ENCODE assay signal across 1 cellular context in the genomic region with DNA sequence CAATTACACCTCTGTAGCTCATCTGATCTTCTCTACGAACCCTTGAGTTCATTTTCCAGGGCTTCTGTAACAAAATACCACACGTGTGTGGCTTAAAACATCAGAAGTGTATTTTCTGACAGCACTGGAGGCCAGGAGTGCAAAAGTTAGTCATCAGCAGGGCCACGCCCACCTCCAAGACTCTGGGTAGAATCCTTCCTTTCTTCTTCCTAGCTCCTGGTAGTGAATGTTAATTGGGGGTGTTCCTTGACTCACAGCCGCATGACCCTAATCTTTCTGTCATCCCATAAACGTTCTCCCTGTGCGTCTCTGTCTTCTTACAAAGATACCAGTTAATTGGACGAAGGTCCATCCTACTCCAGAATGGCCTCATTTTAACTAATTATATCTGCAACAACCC.
TF ChIP-seq lines count a peak whose summit lies in the region.

No MANE protein-coding gene starts in this region.

TF ChIP-seq in IMR-90, 13 proteins besides CTCF, POLR2A, EP300 and RAD21 (continued from another document):
- TF ChIP-seq, protein P1, sequence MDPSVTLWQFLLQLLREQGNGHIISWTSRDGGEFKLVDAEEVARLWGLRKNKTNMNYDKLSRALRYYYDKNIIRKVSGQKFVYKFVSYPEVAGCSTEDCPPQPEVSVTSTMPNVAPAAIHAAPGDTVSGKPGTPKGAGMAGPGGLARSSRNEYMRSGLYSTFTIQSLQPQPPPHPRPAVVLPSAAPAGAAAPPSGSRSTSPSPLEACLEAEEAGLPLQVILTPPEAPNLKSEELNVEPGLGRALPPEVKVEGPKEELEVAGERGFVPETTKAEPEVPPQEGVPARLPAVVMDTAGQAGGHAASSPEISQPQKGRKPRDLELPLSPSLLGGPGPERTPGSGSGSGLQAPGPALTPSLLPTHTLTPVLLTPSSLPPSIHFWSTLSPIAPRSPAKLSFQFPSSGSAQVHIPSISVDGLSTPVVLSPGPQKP (IDR thresholded peaks at IDR 0.05; ENCODE audit: borderline replicate concordance, low read depth, low read length): no peak
- TF ChIP-seq BHLHE40 (IDR thresholded peaks at IDR 0.05; ENCODE audit: low read depth, low read length): no peak
- TF ChIP-seq SMC3 (IDR thresholded peaks at IDR 0.05; ENCODE audit: low read depth, low read length): no peak
